ENCODE assay signal across 8 cellular contexts in the genomic region with DNA sequence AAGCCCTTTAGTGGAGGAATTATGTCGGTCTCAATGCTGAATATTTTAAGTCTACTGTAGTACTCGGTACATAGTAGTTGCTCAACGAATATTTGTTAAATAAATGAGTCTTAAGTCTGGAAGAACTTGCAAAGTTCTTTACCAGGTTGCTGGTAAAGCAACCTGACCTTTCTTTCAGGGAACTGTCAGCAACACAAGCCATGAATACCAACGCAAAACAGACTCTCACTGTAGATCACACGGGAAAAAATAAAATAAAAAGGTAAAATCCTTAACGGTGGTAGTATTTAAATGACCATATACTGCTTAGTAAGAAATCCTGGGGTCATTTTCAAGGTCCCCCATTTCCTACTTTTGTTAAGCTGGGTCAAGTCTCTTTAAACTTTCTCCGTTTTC. TPM values are rescaled to one million over a fixed set of nuclear protein-coding genes. Genes with fewer than 3 reads are reported as not detected.
DNase-seq lines count a peak whose midpoint lies in the region; ATAC-seq and TF ChIP-seq lines count a peak whose summit lies in the region.

No MANE protein-coding gene starts in this region.

- DNase-seq in AG04450 (ENCODE audit: low read depth, low spot score) (no peak), PC-9 (no peak), fibroblast of lung (ENCODE audit: low read depth in 2 of 2) (peak in 1 of 2 donors; percentile 9), retinal pigment epithelial cell (ENCODE audit: low read depth) (no peak), SIG-M5 treated with dmso at 0.1 percent for 504 hours (lab: John Stamatoyannopoulos, UW; ENCODE audit: unreplicated experiment) (no peak), OCI-M1 (lab: John Stamatoyannopoulos, UW) (no peak), globus pallidus (ENCODE audit: low spot score) (no peak)

- H3K79me2 ChIP-seq in PC-9 (ENCODE audit: low read depth), result no peaks in the 10 kb centered on the region
- no peaks in the 10 kb centered on the region for H3K79me2 ChIP-seq in fibroblast of lung (ENCODE audit: control insufficient read depth, insufficient read depth, low read length)

- H3K4me3 ChIP-seq in AG04450 (ENCODE audit: low read depth, low read length), result peak overlapping the region; percentile 95
- peak overlapping the region; percentile 73 for H3K4me3 ChIP-seq in PC-9
- H3K4me3 ChIP-seq in fibroblast of lung (replicated peaks in 1 of 4; ENCODE audit: control extremely low read depth in 1 of 4, insufficient read depth in 1 of 4, low read depth in 3 of 4, low read length in 4 of 4), result peak overlapping the region; percentile 67 to 75 (median 70)
- peak overlapping the region; percentile 97 for H3K4me3 ChIP-seq in retinal pigment epithelial cell (ENCODE audit: low read length)

- no TSS peak for BruUV-seq in PC-9 (replicated peaks; lab: Mats Ljungman, UMichigan)

- no peaks in the 10 kb centered on the region for H3F3A ChIP-seq in PC-9 (ENCODE audit: insufficient read depth, low read depth)

- H3K9me2 ChIP-seq in PC-9 (ENCODE audit: insufficient read depth), result no peaks in the 10 kb centered on the region

- no peak for TF ChIP-seq CTCF in AG04450 (IDR thresholded peaks at IDR 0.05; ENCODE audit: low read depth, low read length)
- no peak for TF ChIP-seq CTCF in PC-9 (conservative IDR thresholded peaks at IDR 0.05)
- TF ChIP-seq CTCF in fibroblast of lung (conservative IDR thresholded peaks at IDR 0.05 in 1 of 2, IDR thresholded peaks at IDR 0.05 in 1 of 2; ENCODE audit: low read depth in 1 of 2, low read length in 2 of 2), result no peak
- TF ChIP-seq CTCF in retinal pigment epithelial cell (conservative IDR thresholded peaks at IDR 0.05; ENCODE audit: low read depth, low read length), result no peak

- CTCF ChIA-PET in AG04450 (lab: Charles Lee) (no interaction called here), PC-9 (lab: Charles Lee) (interaction anchor here (0.6 kb wide), 1 partner anchor 838 kb away, joined by 3 read pairs; no protein-coding TSS in a partner anchor)

- H3K27ac ChIP-seq in AG04450 (ENCODE audit: low read depth, low read length), result no peak overlapping the region
- H3K27ac ChIP-seq in PC-9, result 0 out of 2 replicates have a peak overlapping the region, but pooled peaks have one; percentile 19
- H3K27ac ChIP-seq in fibroblast of lung (ENCODE audit: insufficient read depth, low read length), result peak overlapping the region; percentile 93

- no peaks in the 10 kb centered on the region for H3K4me1 ChIP-seq in PC-9 (replicated peaks; ENCODE audit: insufficient read depth)
- peaks cover 2% of the 10 kb centered on the region for H3K4me1 ChIP-seq in fibroblast of lung (ENCODE audit: control insufficient read depth, extremely low read depth, insufficient read depth, low read length)

- H3K36me3 ChIP-seq in PC-9 (ENCODE audit: low read depth) (no peaks in the 10 kb centered on the region), fibroblast of lung (ENCODE audit: control insufficient read depth, insufficient read depth, low read length) (no peaks in the 10 kb centered on the region)

- intact Hi-C loops in PC-9 (cut with micrococcal nuclease; ENCODE audit: unreplicated experiment), result no loop called here

- H3K9me3 ChIP-seq in AG04450 (ENCODE audit: control insufficient read depth, insufficient read depth, low read length), result no peaks in the 10 kb centered on the region; the same call in 1 of the 2 replicates
- H3K9me3 ChIP-seq in PC-9 (ENCODE audit: insufficient read depth, low read depth), result no peaks in the 10 kb centered on the region
- H3K9me3 ChIP-seq in fibroblast of lung (ENCODE audit: control insufficient read depth, insufficient read depth, low read depth, low read length), result no peaks in the 10 kb centered on the region

- H3K9ac ChIP-seq in fibroblast of lung (ENCODE audit: insufficient read depth, low read length), result peak overlapping the region; percentile 87

- H3K4me2 ChIP-seq in PC-9 (peak overlapping the region; percentile 82), fibroblast of lung (ENCODE audit: extremely low read depth, insufficient read depth, low read length) (peak overlapping the region; percentile 77)

- peaks cover 2% of the 10 kb centered on the region for H3K27me3 ChIP-seq in AG04450 (ENCODE audit: control insufficient read depth, insufficient read depth, low read length)
- no peaks in the 10 kb centered on the region for H3K27me3 ChIP-seq in PC-9 (ENCODE audit: insufficient read depth, low read depth)
- peaks cover 3% of the 10 kb centered on the region for H3K27me3 ChIP-seq in fibroblast of lung (ENCODE audit: control insufficient read depth, insufficient read depth, low read length)

- ATAC-seq in GM21515 (IDR thresholded peaks at IDR 0.05; ENCODE audit: unreplicated experiment), result peak; percentile 10

- H2AFZ ChIP-seq in PC-9 (peak overlapping the region; percentile 98), fibroblast of lung (ENCODE audit: low read length) (peak overlapping the region; percentile 64)

- POLR2A ChIA-PET in AG04450 (lab: Yijun Ruan, JAX), result interaction anchor here (0.6 kb wide), 1 partner anchor 216 kb away, joined by 4 read pairs; no protein-coding TSS in a partner anchor
- POLR2A ChIA-PET in PC-9 (lab: Charles Lee; ENCODE audit: unreplicated experiment), result interaction anchor here (0.6 to 0.7 kb wide), 2 partner anchors 68 to 728 kb away, joined by 4 read pairs; no protein-coding TSS in a partner anchor

- H4K20me1 ChIP-seq in PC-9 (ENCODE audit: insufficient read depth), result no peaks in the 10 kb centered on the region
- no peaks in the 10 kb centered on the region for H4K20me1 ChIP-seq in fibroblast of lung (ENCODE audit: control insufficient read depth, extremely low read depth, insufficient read depth, low read length)

RNA-seq across cellular contexts. Expression of gene NUBPL, which starts 0.4 kb away (rescaled TPM):
- polyA plus RNA-seq in AG04450 (2011; rRNA removed) (7.3 and 9.3 TPM in 2 replicates), fibroblast of lung (6.9 and 9.0 TPM in 2 replicates)
- polyA minus RNA-seq in AG04450 (2011; rRNA and poly(A)+ RNA removed), result 4.3 and 8.8 TPM in 2 replicates
- total RNA-seq in PC-9 (2021) (14.6 and 15.7 TPM in 2 replicates), fibroblast of lung (10.0 and 10.7 TPM in 2 replicates)
- polyA plus RNA-seq in fibroblast of lung (2012), result 5.7 and 9.1 TPM in 2 replicates
- 1.1 and 4.2 TPM in 2 replicates for polyA minus RNA-seq in fibroblast of lung (ENCODE audit: low replicate concordance)
